8 cellular contexts compared by ENCODE assay signal in the genomic region with DNA sequence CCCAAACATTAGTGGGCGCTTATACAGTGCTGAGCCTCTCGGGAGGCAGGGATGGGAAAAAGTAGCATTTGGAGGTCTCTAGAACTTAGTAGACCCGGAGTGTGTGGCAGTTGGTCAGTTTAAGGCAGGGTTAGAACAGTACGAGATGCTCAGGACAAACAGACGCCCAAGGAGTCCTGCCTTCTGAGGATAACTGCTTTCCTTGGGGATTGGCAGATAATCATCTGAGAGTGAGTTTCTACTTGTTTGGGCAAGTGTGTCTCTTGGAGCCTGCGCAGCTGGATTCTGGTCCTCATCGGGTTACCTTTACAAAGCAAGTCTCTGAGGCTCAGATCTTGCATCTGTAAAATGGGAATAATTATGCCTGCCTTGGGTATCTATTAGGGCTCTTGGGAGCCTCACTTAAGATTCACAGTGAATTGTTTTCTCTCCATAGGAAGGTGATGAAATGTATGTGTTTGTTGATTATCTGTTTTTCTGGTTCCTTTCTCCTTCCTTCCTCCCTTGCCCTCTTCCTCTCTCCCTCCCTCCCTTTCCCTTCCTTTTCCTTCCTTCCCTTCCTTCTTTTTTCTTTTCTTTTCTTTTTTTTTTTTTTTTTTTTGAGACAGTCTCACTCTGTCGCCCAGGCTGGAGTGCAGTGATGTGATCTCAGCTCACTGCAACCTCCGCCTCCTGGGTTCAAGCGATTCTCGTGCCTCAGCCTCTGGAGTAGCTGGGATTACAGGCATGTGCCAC. TPM values are rescaled to one million over a fixed set of nuclear protein-coding genes. Genes with fewer than 3 reads are reported as not detected.
DNase-seq lines count a peak whose midpoint lies in the region; ATAC-seq and TF ChIP-seq lines count a peak whose summit lies in the region.

No MANE protein-coding gene starts in this region.

- in situ Hi-C loops in astrocyte of the cerebellum (cut with HindIII; ENCODE audit: low sequenced_read_pairs) = no loop called here

- DNase-seq in heart right ventricle (no peak), cardiac septum (ENCODE audit: low spot score) (no peak), astrocyte of the cerebellum (ENCODE audit: low read depth) (no peak), lower lobe of right lung (no peak), NCI-H1092 treated with DMSO at 0.1 percent for 48 hours (lab: John Stamatoyannopoulos, UW) (no peak)

- H3K27ac ChIP-seq in heart right ventricle = peak overlapping the region in 9 of 10 donors; percentile 82 to 99 (median 97)
- H3K27ac ChIP-seq in lower lobe of right lung = peak overlapping the region; percentile 92
- H3K27ac ChIP-seq in urinary bladder (ENCODE audit: low read depth) = no peak overlapping the region

- H3K36me3 ChIP-seq in heart right ventricle = no peaks in the 10 kb centered on the region
- no peaks in the 10 kb centered on the region for H3K36me3 ChIP-seq in lower lobe of right lung
- H3K36me3 ChIP-seq in urinary bladder (ENCODE audit: insufficient read depth) = no peaks in the 10 kb centered on the region

- H3K9me3 ChIP-seq in heart right ventricle (no peaks in the 10 kb centered on the region), lower lobe of right lung (no peaks in the 10 kb centered on the region)

- intact Hi-C loops in heart right ventricle (cut with DNase I) (loop anchor here in 2 of 10 donors (10.0 kb wide), 1 partner anchor 79 kb away; no protein-coding TSS in a partner anchor), cardiac septum (cut with DNase I) (loop anchor here (10.0 kb wide), 1 partner anchor 121 kb away; the partner anchor contains the start of gene FAM78A), lower lobe of right lung (cut with DNase I) (no loop called here)

- H3K27me3 ChIP-seq in heart right ventricle = no peaks in the 10 kb centered on the region
- H3K27me3 ChIP-seq in lower lobe of right lung (ENCODE audit: low read depth) = no peaks in the 10 kb centered on the region

- ATAC-seq in heart right ventricle (peak in 1 of 8 donors; percentile 12), lower lobe of right lung (no peak), GM18520 (IDR thresholded peaks at IDR 0.05; ENCODE audit: unreplicated experiment) (no peak), GM21786 (IDR thresholded peaks at IDR 0.05; ENCODE audit: unreplicated experiment) (no peak)

- peak overlapping the region in 9 of 10 donors; percentile 58 to 88 (median 74) for H3K4me3 ChIP-seq in heart right ventricle
- H3K4me3 ChIP-seq in astrocyte of the cerebellum (ENCODE audit: low read depth, low read length) = peak overlapping the region; percentile 68
- H3K4me3 ChIP-seq in lower lobe of right lung = peak overlapping the region; percentile 66
- H3K4me3 ChIP-seq in urinary bladder (ENCODE audit: low read depth, low read length) = peak overlapping the region; percentile 95

- H3K4me1 ChIP-seq in heart right ventricle (peaks cover 27 to 69% (median 65%) of the 10 kb centered on the region in 9 donors), lower lobe of right lung (peaks cover 67% of the 10 kb centered on the region), urinary bladder (ENCODE audit: insufficient read depth) (peaks cover 4% of the 10 kb centered on the region)

- 37 to 41% methylated on average over 11 of the region's 11 CpGs for WGBS in heart right ventricle, 2 donors
- WGBS in urinary bladder = 40% methylated on average over 11 of the region's 11 CpGs

- no peak for TF ChIP-seq CTCF in heart right ventricle (IDR thresholded peaks at IDR 0.05)
- no peak for TF ChIP-seq CTCF in astrocyte of the cerebellum (IDR thresholded peaks at IDR 0.05; ENCODE audit: low read depth, low read length, missing control alignments)
- no peak for TF ChIP-seq CTCF in lower lobe of right lung (IDR thresholded peaks at IDR 0.05)

RNA-seq across cellular contexts. Expression of gene PRRC2B, which starts 2.0 kb away (rescaled TPM):
- total RNA-seq in heart right ventricle (100 to 1,000 TPM; 107 to 153 (median 132) TPM), cardiac septum (151 TPM), lower lobe of right lung (170 TPM), urinary bladder (78.7 TPM)
- polyA plus RNA-seq in heart right ventricle (10 to 100 TPM; 26.4 to 77.1 TPM), urinary bladder (82.3 TPM)
